ENCODE assay signal across 29 cellular contexts in genomic region chr10:16011548-16011947, GRCh38.
"Had no signal": no experiment of that assay in that cellular context is flagged by ENCODE, and none has a peak within 500 bp of the region (broad histone marks: within the 10 kb centered on the region; RNA-seq: fewer than 3 reads in every experiment).

No MANE protein-coding gene starts in this region.

- H3K4me3 ChIP-seq: right lobe of liver, skin epidermis, thoracic aorta, uterus had no signal

- H3K4me1 ChIP-seq: right lobe of liver, uterus had no signal

- H3K27me3 ChIP-seq: brain microvascular endothelial cell, neutrophil, right lobe of liver, uterus had no signal

- H3K27ac ChIP-seq: brain microvascular endothelial cell, neutrophil, right lobe of liver, skin epidermis, thoracic aorta, uterus had no signal

- ATAC-seq: left colon, right lobe of liver had no signal

- DNase-seq: activated CD4-positive, alpha-beta memory T cell treated with anti-CD3 and anti-CD28 coated beads for 36 hours; activated CD4-positive, alpha-beta T cell treated with anti-CD3 and anti-CD28 coated beads, Interleukin-2, amount 10 ng/mL, durations not matched to agents 24 days and 14 days; activated CD4-positive, CD25-positive, alpha-beta regulatory T cell treated with anti-CD3 and anti-CD28 coated beads, Interleukin-2, amount 50 U/mL, for 72 hours; activated CD8-positive, alpha-beta memory T cell treated with anti-CD3 and anti-CD28 coated beads, Interleukin-2, amount 50 U/mL, for 48 hours; activated gamma-delta T cell; activated naive CD4-positive, alpha-beta T cell treated with anti-CD3 and anti-CD28 coated beads, Interleukin-2, amount 10 ng/mL, durations not matched to agents 7 days and 5 days; activated naive CD8-positive, alpha-beta T cell treated with anti-CD3 and anti-CD28 coated beads, Interleukin-2, amount 10 ng/mL, durations not matched to agents 7 days and 5 days; activated T-cell treated with anti-CD3 and anti-CD28 coated beads, Interleukin-2, amount 50 U/mL, for 24 hours; amniotic stem cell; brain microvascular endothelial cell; central memory CD4-positive, alpha-beta T cell; effector CD8-positive, alpha-beta T cell; erythroblast; head of caudate nucleus; hippocampal formation; immature natural killer cell; kidney; left colon; naive B cell; nephron progenitor cell; right lobe of liver; stimulated activated CD4-positive, alpha-beta T cell treated with anti-CD3 and anti-CD28 coated beads, Interleukin-12 subunit alpha, Interleukin-12 subunit beta, amount 100 ng/mL, for 4 hours; stimulated activated CD4-positive, alpha-beta T cell treated with anti-CD3 and anti-CD28 coated beads, Interleukin-4, amount 100 ng/mL, for 1 hour; T1000; trophoblast cell; uterus had no signal
